ENCODE assay signal across 8 cellular contexts in the genomic region with DNA sequence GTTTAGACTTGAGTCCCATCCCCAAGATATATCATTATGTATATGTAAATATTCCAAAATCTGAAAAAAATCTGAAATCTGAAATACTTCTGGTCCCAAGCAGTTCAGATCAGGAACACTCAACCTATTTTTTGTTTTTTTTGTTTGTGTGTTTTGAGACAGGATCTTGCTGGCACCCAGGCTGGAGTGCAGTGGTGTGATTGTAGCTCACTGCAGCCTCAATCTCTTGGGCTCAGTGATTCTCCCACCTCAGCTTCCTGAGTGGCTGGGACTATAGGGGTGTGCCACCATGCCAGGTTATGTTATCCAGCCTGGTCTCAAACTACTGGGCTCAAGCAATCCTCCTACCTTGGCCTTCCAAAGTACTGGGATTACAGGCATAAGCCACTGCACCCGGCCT.
"Had no signal": no experiment of that assay in that cellular context is flagged by ENCODE, and none has a peak within 500 bp of the region (broad histone marks: within the 10 kb centered on the region; RNA-seq: fewer than 3 reads in every experiment).

No MANE protein-coding gene starts in this region.

- H3K4me1 ChIP-seq: HAP-1 had no signal

- H3K36me3 ChIP-seq: HAP-1 had no signal

- H3K4me3 ChIP-seq: GM23248, GM23338, HAP-1 had no signal

- DNase-seq: GM23248, GOT3, H7, H9, HCEC 1CT, HFFc6 had no signal

- H3K27ac ChIP-seq: GM23248 had no signal

- H3K9me3 ChIP-seq: HAP-1 had no signal
